ENCODE assay signal across 34 cellular contexts in the genomic region with DNA sequence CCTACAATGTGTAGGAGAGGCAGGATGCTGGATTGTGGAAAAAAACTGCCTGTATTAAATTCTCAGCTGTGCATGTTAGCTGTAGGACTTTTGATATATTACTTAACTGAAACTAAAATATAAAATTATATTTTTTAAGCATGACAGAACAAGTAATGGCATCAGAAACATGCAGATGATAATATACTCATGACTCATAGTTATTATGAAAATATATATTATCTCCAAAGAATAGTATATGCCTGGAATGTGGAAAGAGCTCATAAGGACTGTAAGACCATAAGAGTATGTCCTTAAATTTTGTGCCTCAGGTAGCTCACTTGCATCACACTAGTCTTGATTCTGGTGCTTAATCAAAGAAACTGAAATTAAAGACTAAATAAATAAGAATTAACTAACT.
"Had no signal": no experiment of that assay in that cellular context is flagged by ENCODE, and none has a peak within 500 bp of the region (broad histone marks: within the 10 kb centered on the region; RNA-seq: fewer than 3 reads in every experiment).

No MANE protein-coding gene starts in this region.

- H3K9me3 ChIP-seq: adrenal gland, body of pancreas, breast epithelium had no signal

- H3K36me3 ChIP-seq: adrenal gland, brain microvascular endothelial cell, breast epithelium, cardiac muscle cell had no signal

- DNase-seq: activated B cell treated with CpG ODN at 0.5 μM for 24 hours; activated CD4-positive, alpha-beta memory T cell treated with anti-CD3 and anti-CD28 coated beads for 36 hours; activated CD4-positive, alpha-beta T cell treated with anti-CD3 and anti-CD28 coated beads for 4 hours; activated CD4-positive, alpha-beta T cell treated with anti-CD3 and anti-CD28 coated beads, Interleukin-2, amount 10 ng/mL, durations not matched to agents 24 days and 14 days; activated CD4-positive, alpha-beta T cell treated with anti-CD3 and anti-CD28 coated beads, Interleukin-2, amount 50 U/mL, for 1 hour; activated CD4-positive, alpha-beta T cell treated with anti-CD3 and anti-CD28 coated beads, Interleukin-2, amount 50 U/mL, for 4 hours; activated CD4-positive, CD25-positive, alpha-beta regulatory T cell treated with anti-CD3 and anti-CD28 coated beads, Interleukin-2, amount 50 U/mL, for 72 hours; activated CD8-positive, alpha-beta memory T cell treated with anti-CD3 and anti-CD28 coated beads, Interleukin-2, amount 50 U/mL, for 4 hours; activated CD8-positive, alpha-beta T cell treated with anti-CD3 and anti-CD28 coated beads for 36 hours; activated effector memory CD4-positive, alpha-beta T cell treated with anti-CD3 and anti-CD28 coated beads, Interleukin-2, amount 50 U/mL, for 16 hours; activated gamma-delta T cell treated with Interleukin-2 at 50 U/mL for 16 hours; activated naive CD4-positive, alpha-beta T cell; activated naive CD4-positive, alpha-beta T cell treated with anti-CD3 and anti-CD28 coated beads for 36 hours; activated naive CD4-positive, alpha-beta T cell treated with anti-CD3 and anti-CD28 coated beads, Interleukin-2, amount 50 U/mL, for 16 hours; activated naive CD8-positive, alpha-beta T cell treated with anti-CD3 and anti-CD28 coated beads for 36 hours; activated T-cell treated with anti-CD3 and anti-CD28 coated beads for 4 hours; activated T-cell treated with anti-CD3 and anti-CD28 coated beads, Interleukin-2, amount 50 U/mL, for 1 hour; activated T-cell treated with anti-CD3 and anti-CD28 coated beads, Interleukin-2, amount 50 U/mL, for 4 hours; activated T-cell treated with anti-CD3 and anti-CD28 coated beads, Interleukin-2, amount 50 U/mL, for 72 hours; adrenal gland; amniotic stem cell; aorta; body of pancreas; brain microvascular endothelial cell; caudate nucleus; cerebellar nuclear complex; T-helper 1 cell; T-helper 2 cell; T-helper 9 cell had no signal

- H3K27ac ChIP-seq: adrenal gland, body of pancreas, brain microvascular endothelial cell, breast epithelium, cardiac muscle cell, VCaP had no signal

- H3K4me3 ChIP-seq: adrenal gland, body of pancreas, breast epithelium, cardiac muscle cell had no signal

- H3K27me3 ChIP-seq: adrenal gland, body of pancreas, brain microvascular endothelial cell, breast epithelium, cardiac muscle cell had no signal

- FAIRE-seq: astrocyte, TTC549 had no signal

- H3K4me1 ChIP-seq: adrenal gland, body of pancreas, breast epithelium had no signal
